37 cellular contexts compared by ENCODE assay signal in the genomic region with DNA sequence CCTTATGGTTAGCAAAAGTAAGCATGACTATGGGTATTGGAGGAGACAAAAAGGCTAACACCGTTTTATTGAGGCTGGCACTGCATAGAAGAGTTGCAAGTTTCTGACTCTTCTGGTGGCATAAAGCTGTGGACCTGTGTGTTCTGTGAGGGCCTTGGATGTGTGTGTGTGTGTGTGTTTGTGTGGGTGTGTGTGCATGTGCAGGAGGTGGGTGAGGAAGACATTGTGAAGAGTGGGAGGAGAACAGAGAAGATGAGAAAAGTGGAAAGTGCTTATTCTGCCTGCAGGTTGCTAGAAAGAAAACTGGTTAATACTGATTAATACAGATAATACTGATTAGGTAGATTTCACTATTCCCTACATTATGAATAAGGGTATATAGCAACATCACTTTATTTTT.
"Had no signal": no experiment of that assay in that cellular context is flagged by ENCODE, and none has a peak within 500 bp of the region (broad histone marks: within the 10 kb centered on the region; RNA-seq: fewer than 3 reads in every experiment).

No MANE protein-coding gene starts in this region.

- H3K36me3 ChIP-seq: WERI-Rb-1 had no signal

- FAIRE-seq: bronchial epithelial cell had no signal

- DNase-seq: activated CD4-positive, alpha-beta memory T cell treated with anti-CD3 and anti-CD28 coated beads, Interleukin-2, amount 10 ng/mL, durations not matched to agents 7 days and 5 days; activated CD4-positive, alpha-beta T cell treated with anti-CD3 and anti-CD28 coated beads for 1 hour; activated CD4-positive, alpha-beta T cell treated with anti-CD3 and anti-CD28 coated beads for 36 hours; activated CD4-positive, alpha-beta T cell treated with anti-CD3 and anti-CD28 coated beads for 48 hours; activated CD4-positive, alpha-beta T cell treated with anti-CD3 and anti-CD28 coated beads, Interleukin-2, amount 10 ng/mL, durations not matched to agents 7 days and 5 days; activated CD4-positive, alpha-beta T cell treated with anti-CD3 and anti-CD28 coated beads, Interleukin-2, amount 50 U/mL, for 48 hours; activated CD4-positive, CD25-positive, alpha-beta regulatory T cell; activated CD8-positive, alpha-beta memory T cell treated with anti-CD3 and anti-CD28 coated beads for 24 hours; activated CD8-positive, alpha-beta memory T cell treated with anti-CD3 and anti-CD28 coated beads, Interleukin-2, amount 10 ng/mL, durations not matched to agents 7 days and 5 days; activated CD8-positive, alpha-beta memory T cell treated with anti-CD3 and anti-CD28 coated beads, Interleukin-2, amount 50 U/mL, for 48 hours; activated CD8-positive, alpha-beta T cell treated with anti-CD3 and anti-CD28 coated beads, Interleukin-2, amount 10 ng/mL, durations not matched to agents 7 days and 5 days; activated effector memory CD4-positive, alpha-beta T cell treated with Interleukin-2 at 50 U/mL for 16 hours; activated gamma-delta T cell; activated naive CD4-positive, alpha-beta T cell treated with anti-CD3 and anti-CD28 coated beads, Interleukin-2, amount 10 ng/mL, durations not matched to agents 7 days and 5 days; activated naive CD4-positive, alpha-beta T cell treated with Interleukin-2 at 50 U/mL for 16 hours; activated naive CD8-positive, alpha-beta T cell treated with anti-CD3 and anti-CD28 coated beads, Interleukin-2, amount 10 ng/mL, durations not matched to agents 7 days and 5 days; activated naive CD8-positive, alpha-beta T cell treated with anti-CD3 and anti-CD28 coated beads, Interleukin-2, amount 50 U/mL, for 24 hours; activated T-cell treated with anti-CD3 and anti-CD28 coated beads, Interleukin-2, amount 50 U/mL, for 24 hours; activated T-cell treated with anti-CD3 and anti-CD28 coated beads, Interleukin-2, amount 50 U/mL, for 48 hours; amygdala; anterior cingulate cortex; cerebellar nuclear complex; T-helper 2 cell; T-helper 9 cell; WERI-Rb-1 had no signal

- H3K27ac ChIP-seq: ascending aorta, cardiac muscle cell, WERI-Rb-1 had no signal

- H3K4me3 Mint-ChIP-seq: activated CD4-positive, alpha-beta memory T cell treated with anti-CD3 and anti-CD28 coated beads, Interleukin-2, amount 10 ng/mL, durations not matched to agents 7 days and 5 days; activated CD4-positive, alpha-beta T cell treated with anti-CD3 and anti-CD28 coated beads for 36 hours; activated CD4-positive, alpha-beta T cell treated with anti-CD3 and anti-CD28 coated beads, Interleukin-2, amount 10 ng/mL, durations not matched to agents 7 days and 5 days; activated CD8-positive, alpha-beta memory T cell treated with anti-CD3 and anti-CD28 coated beads, Interleukin-2, amount 10 ng/mL, durations not matched to agents 7 days and 5 days; activated CD8-positive, alpha-beta T cell treated with anti-CD3 and anti-CD28 coated beads, Interleukin-2, amount 10 ng/mL, durations not matched to agents 7 days and 5 days; activated naive CD4-positive, alpha-beta T cell treated with anti-CD3 and anti-CD28 coated beads, Interleukin-2, amount 10 ng/mL, durations not matched to agents 7 days and 5 days; activated naive CD4-positive, alpha-beta T cell treated with anti-CD3 and anti-CD28 coated beads, Interleukin-2, amount 50 U/mL, for 24 hours; activated naive CD8-positive, alpha-beta T cell; activated naive CD8-positive, alpha-beta T cell treated with anti-CD3 and anti-CD28 coated beads, Interleukin-2, amount 10 ng/mL, durations not matched to agents 7 days and 5 days; activated naive CD8-positive, alpha-beta T cell treated with anti-CD3 and anti-CD28 coated beads, Interleukin-2, amount 50 U/mL, for 24 hours; activated T-cell treated with anti-CD3 and anti-CD28 coated beads, Interleukin-2, amount 50 U/mL, for 24 hours; brain; central memory CD8-positive, alpha-beta T cell; T-helper 1 cell treated with Interleukin-12 subunit alpha and Interleukin-12 subunit beta and Interleukin-4 antibody, amounts not matched to agents 30 μg/mL and 1 μg/mL, for 36 hours; T-helper 2 cell treated with Interferon-gamma antibody and Interleukin-4, amounts not matched to agents 5 μg/mL and 100 μg/mL, for 36 hours; WTC11 had no signal

- H3K9me3 Mint-ChIP-seq: activated CD4-positive, alpha-beta memory T cell treated with anti-CD3 and anti-CD28 coated beads, Interleukin-2, amount 10 ng/mL, durations not matched to agents 7 days and 5 days; activated CD4-positive, alpha-beta T cell treated with anti-CD3 and anti-CD28 coated beads, Interleukin-2, amount 10 ng/mL, durations not matched to agents 7 days and 5 days; activated naive CD4-positive, alpha-beta T cell treated with anti-CD3 and anti-CD28 coated beads, Interleukin-2, amount 10 ng/mL, durations not matched to agents 7 days and 5 days; activated naive CD4-positive, alpha-beta T cell treated with anti-CD3 and anti-CD28 coated beads, Interleukin-2, amount 50 U/mL, for 24 hours; activated naive CD8-positive, alpha-beta T cell treated with anti-CD3 and anti-CD28 coated beads, Interleukin-2, amount 10 ng/mL, durations not matched to agents 7 days and 5 days; activated naive CD8-positive, alpha-beta T cell treated with anti-CD3 and anti-CD28 coated beads, Interleukin-2, amount 50 U/mL, for 24 hours; activated T-cell treated with anti-CD3 and anti-CD28 coated beads, Interleukin-2, amount 50 U/mL, for 24 hours; activated T-helper 2 cell treated with anti-CD3 and anti-CD28 coated beads, Interferon-gamma antibody, Interleukin-2, Interleukin-4, amounts not matched to agents 10 μg/mL and 5 μg/mL and 100 μg/mL, durations not matched to agents 14 hours and 24 hours and 36 hours; central memory CD8-positive, alpha-beta T cell; T-helper 1 cell treated with Interleukin-12 subunit alpha and Interleukin-12 subunit beta and Interleukin-4 antibody, amounts not matched to agents 30 μg/mL and 1 μg/mL, for 36 hours; T-helper 2 cell treated with Interferon-gamma antibody and Interleukin-4, amounts not matched to agents 5 μg/mL and 100 μg/mL, for 36 hours; WTC11 had no signal

- H3K27me3 ChIP-seq: ascending aorta, cardiac muscle cell had no signal

- ATAC-seq: activated CD4-positive, alpha-beta T cell treated with anti-CD3 and anti-CD28 coated beads for 36 hours; activated CD4-positive, CD25-positive, alpha-beta regulatory T cell treated with anti-CD3 and anti-CD28 coated beads, Interleukin-2, amount 50 U/mL, for 24 hours; activated CD8-positive, alpha-beta memory T cell treated with anti-CD3 and anti-CD28 coated beads, Interleukin-2, amount 10 ng/mL, durations not matched to agents 7 days and 5 days; activated CD8-positive, alpha-beta T cell treated with anti-CD3 and anti-CD28 coated beads, Interleukin-2, amount 10 ng/mL, durations not matched to agents 7 days and 5 days; activated naive CD8-positive, alpha-beta T cell treated with anti-CD3 and anti-CD28 coated beads, Interleukin-2, amount 50 U/mL, for 24 hours; WTC11 had no signal

- H3K9me3 ChIP-seq: ascending aorta had no signal

- H3K4me1 Mint-ChIP-seq: activated CD4-positive, alpha-beta memory T cell treated with anti-CD3 and anti-CD28 coated beads, Interleukin-2, amount 10 ng/mL, durations not matched to agents 7 days and 5 days; activated CD4-positive, alpha-beta T cell treated with anti-CD3 and anti-CD28 coated beads, Interleukin-2, amount 10 ng/mL, durations not matched to agents 7 days and 5 days; activated naive CD8-positive, alpha-beta T cell treated with anti-CD3 and anti-CD28 coated beads, Interleukin-2, amount 10 ng/mL, durations not matched to agents 7 days and 5 days; brain; central memory CD8-positive, alpha-beta T cell had no signal

- H3K36me3 Mint-ChIP-seq: activated CD8-positive, alpha-beta memory T cell treated with anti-CD3 and anti-CD28 coated beads, Interleukin-2, amount 10 ng/mL, durations not matched to agents 7 days and 5 days; activated naive CD4-positive, alpha-beta T cell treated with anti-CD3 and anti-CD28 coated beads, Interleukin-2, amount 10 ng/mL, durations not matched to agents 7 days and 5 days; activated naive CD4-positive, alpha-beta T cell treated with anti-CD3 and anti-CD28 coated beads, Interleukin-2, amount 50 U/mL, for 24 hours; activated naive CD8-positive, alpha-beta T cell had no signal

- H3K27me3 Mint-ChIP-seq: activated CD4-positive, alpha-beta memory T cell treated with anti-CD3 and anti-CD28 coated beads, Interleukin-2, amount 10 ng/mL, durations not matched to agents 7 days and 5 days; activated CD4-positive, alpha-beta T cell treated with anti-CD3 and anti-CD28 coated beads, Interleukin-2, amount 10 ng/mL, durations not matched to agents 7 days and 5 days; activated CD8-positive, alpha-beta memory T cell treated with anti-CD3 and anti-CD28 coated beads, Interleukin-2, amount 10 ng/mL, durations not matched to agents 7 days and 5 days had no signal

- H3K4me1 ChIP-seq: ascending aorta had no signal

- H3K4me3 ChIP-seq: ascending aorta, cardiac muscle cell had no signal

- H3K27ac Mint-ChIP-seq: activated CD4-positive, alpha-beta memory T cell treated with anti-CD3 and anti-CD28 coated beads, Interleukin-2, amount 10 ng/mL, durations not matched to agents 7 days and 5 days; activated CD4-positive, alpha-beta T cell treated with anti-CD3 and anti-CD28 coated beads for 36 hours; activated CD4-positive, alpha-beta T cell treated with anti-CD3 and anti-CD28 coated beads, Interleukin-2, amount 10 ng/mL, durations not matched to agents 7 days and 5 days; activated CD8-positive, alpha-beta memory T cell treated with anti-CD3 and anti-CD28 coated beads, Interleukin-2, amount 10 ng/mL, durations not matched to agents 7 days and 5 days; activated CD8-positive, alpha-beta T cell treated with anti-CD3 and anti-CD28 coated beads, Interleukin-2, amount 10 ng/mL, durations not matched to agents 7 days and 5 days; activated naive CD4-positive, alpha-beta T cell treated with anti-CD3 and anti-CD28 coated beads, Interleukin-2, amount 10 ng/mL, durations not matched to agents 7 days and 5 days; activated naive CD4-positive, alpha-beta T cell treated with anti-CD3 and anti-CD28 coated beads, Interleukin-2, amount 50 U/mL, for 24 hours; activated naive CD8-positive, alpha-beta T cell; activated naive CD8-positive, alpha-beta T cell treated with anti-CD3 and anti-CD28 coated beads, Interleukin-2, amount 10 ng/mL, durations not matched to agents 7 days and 5 days; activated naive CD8-positive, alpha-beta T cell treated with anti-CD3 and anti-CD28 coated beads, Interleukin-2, amount 50 U/mL, for 24 hours; activated T-cell treated with anti-CD3 and anti-CD28 coated beads, Interleukin-2, amount 50 U/mL, for 24 hours; activated T-helper 2 cell treated with anti-CD3 and anti-CD28 coated beads, Interferon-gamma antibody, Interleukin-2, Interleukin-4, amounts not matched to agents 10 μg/mL and 5 μg/mL and 100 μg/mL, durations not matched to agents 14 hours and 24 hours and 36 hours; brain; T-helper 1 cell treated with Interleukin-12 subunit alpha and Interleukin-12 subunit beta and Interleukin-4 antibody, amounts not matched to agents 30 μg/mL and 1 μg/mL, for 36 hours; T-helper 2 cell treated with Interferon-gamma antibody and Interleukin-4, amounts not matched to agents 5 μg/mL and 100 μg/mL, for 36 hours; WTC11 had no signal
